In genomic region chr4:106371166-106371565, GRCh38 we compare ENCODE assay signal across 33 cellular contexts. TPM values are rescaled to one million over a fixed set of nuclear protein-coding genes. Genes with fewer than 3 reads are reported as not detected.
"Had no signal": no experiment of that assay in that cellular context is flagged by ENCODE, and none has a peak within 500 bp of the region (broad histone marks: within the 10 kb centered on the region; RNA-seq: fewer than 3 reads in every experiment).

No MANE protein-coding gene starts in this region.

- H3K4me3 Mint-ChIP-seq: activated CD4-positive, alpha-beta memory T cell treated with anti-CD3 and anti-CD28 coated beads, Interleukin-2, amount 10 ng/mL, durations not matched to agents 7 days and 5 days; activated CD4-positive, alpha-beta T cell treated with anti-CD3 and anti-CD28 coated beads, Interleukin-2, amount 10 ng/mL, durations not matched to agents 24 days and 14 days; activated naive CD4-positive, alpha-beta T cell treated with anti-CD3 and anti-CD28 coated beads, Interleukin-2, amount 50 U/mL, for 24 hours; activated naive CD8-positive, alpha-beta T cell treated with anti-CD3 and anti-CD28 coated beads, Interleukin-2, amount 50 U/mL, for 24 hours; activated T-cell treated with anti-CD3 and anti-CD28 coated beads, Interleukin-2, amount 50 U/mL, for 4 hours; activated T-helper 17 cell treated with anti-CD3 and anti-CD28 coated beads, Interleukin-2, amount 50 U/mL, for 72 hours; central memory CD8-positive, alpha-beta T cell; dendritic cell treated with granulocyte-macrophage colony-stimulating factor and Interleukin-4, amounts not matched to agents 40 ng/mL and 50 ng/mL, for 4 days; mesothelial cell of epicardium; natural killer cell; neural progenitor cell; T-helper 1 cell treated with Interleukin-12 subunit alpha and Interleukin-12 subunit beta and Interleukin-4 antibody, amounts not matched to agents 30 μg/mL and 1 μg/mL, for 36 hours had no signal

- H3K9me3 Mint-ChIP-seq: activated CD4-positive, alpha-beta memory T cell treated with anti-CD3 and anti-CD28 coated beads, Interleukin-2, amount 10 ng/mL, durations not matched to agents 7 days and 5 days; activated CD4-positive, alpha-beta T cell treated with anti-CD3 and anti-CD28 coated beads, Interleukin-2, amount 10 ng/mL, durations not matched to agents 24 days and 14 days; activated naive CD4-positive, alpha-beta T cell treated with anti-CD3 and anti-CD28 coated beads, Interleukin-2, amount 50 U/mL, for 24 hours; activated naive CD8-positive, alpha-beta T cell treated with anti-CD3 and anti-CD28 coated beads, Interleukin-2, amount 50 U/mL, for 24 hours; activated T-cell treated with anti-CD3 and anti-CD28 coated beads, Interleukin-2, amount 50 U/mL, for 4 hours; activated T-helper 17 cell treated with anti-CD3 and anti-CD28 coated beads, Interleukin-2, amount 50 U/mL, for 72 hours; central memory CD8-positive, alpha-beta T cell; dendritic cell treated with granulocyte-macrophage colony-stimulating factor and Interleukin-4, amounts not matched to agents 40 ng/mL and 50 ng/mL, for 4 days; mesothelial cell of epicardium; natural killer cell; neural progenitor cell; T-helper 1 cell treated with Interleukin-12 subunit alpha and Interleukin-12 subunit beta and Interleukin-4 antibody, amounts not matched to agents 30 μg/mL and 1 μg/mL, for 36 hours had no signal

- H3K4me1 Mint-ChIP-seq: activated CD4-positive, alpha-beta memory T cell treated with anti-CD3 and anti-CD28 coated beads, Interleukin-2, amount 10 ng/mL, durations not matched to agents 7 days and 5 days; activated CD4-positive, alpha-beta T cell treated with anti-CD3 and anti-CD28 coated beads, Interleukin-2, amount 10 ng/mL, durations not matched to agents 24 days and 14 days; activated naive CD4-positive, alpha-beta T cell treated with anti-CD3 and anti-CD28 coated beads, Interleukin-2, amount 50 U/mL, for 24 hours; activated T-helper 17 cell treated with anti-CD3 and anti-CD28 coated beads, Interleukin-2, amount 50 U/mL, for 72 hours; central memory CD8-positive, alpha-beta T cell; natural killer cell; neural progenitor cell had no signal

- ATAC-seq: activated naive CD8-positive, alpha-beta T cell treated with anti-CD3 and anti-CD28 coated beads, Interleukin-2, amount 50 U/mL, for 24 hours; activated T-cell treated with anti-CD3 and anti-CD28 coated beads, Interleukin-2, amount 50 U/mL, for 4 hours; activated T-helper 17 cell treated with anti-CD3 and anti-CD28 coated beads, Interleukin-2, amount 50 U/mL, for 72 hours; gastroesophageal sphincter; left ventricle myocardium superior; natural killer cell had no signal

- H3K9ac ChIP-seq: neural progenitor cell, parathyroid adenoma had no signal

- H3K36me3 Mint-ChIP-seq: activated naive CD4-positive, alpha-beta T cell treated with anti-CD3 and anti-CD28 coated beads, Interleukin-2, amount 50 U/mL, for 24 hours; mesothelial cell of epicardium; natural killer cell; neural progenitor cell had no signal

- H3K27me3 ChIP-seq: hepatocyte, neural progenitor cell, right atrium auricular region, tibial artery had no signal

- H3K9me3 ChIP-seq: esophagus squamous epithelium, gastroesophageal sphincter, right atrium auricular region, spleen, suprapubic skin, tibial artery had no signal

- H3K4me3 ChIP-seq: esophagus squamous epithelium, gastroesophageal sphincter, hepatocyte, neural progenitor cell, right atrium auricular region, spleen, suprapubic skin, tibial artery had no signal

- H3K27ac Mint-ChIP-seq: activated CD4-positive, alpha-beta memory T cell treated with anti-CD3 and anti-CD28 coated beads, Interleukin-2, amount 10 ng/mL, durations not matched to agents 7 days and 5 days; activated CD4-positive, alpha-beta T cell treated with anti-CD3 and anti-CD28 coated beads, Interleukin-2, amount 10 ng/mL, durations not matched to agents 24 days and 14 days; activated naive CD4-positive, alpha-beta T cell treated with anti-CD3 and anti-CD28 coated beads, Interleukin-2, amount 50 U/mL, for 24 hours; activated naive CD8-positive, alpha-beta T cell treated with anti-CD3 and anti-CD28 coated beads, Interleukin-2, amount 50 U/mL, for 24 hours; activated T-helper 17 cell treated with anti-CD3 and anti-CD28 coated beads, Interleukin-2, amount 50 U/mL, for 72 hours; dendritic cell treated with granulocyte-macrophage colony-stimulating factor and Interleukin-4, amounts not matched to agents 40 ng/mL and 50 ng/mL, for 4 days; natural killer cell; neural progenitor cell; T-helper 1 cell treated with Interleukin-12 subunit alpha and Interleukin-12 subunit beta and Interleukin-4 antibody, amounts not matched to agents 30 μg/mL and 1 μg/mL, for 36 hours had no signal

- H3K79me2 ChIP-seq: hepatocyte, parathyroid adenoma had no signal

- H3K27ac ChIP-seq: esophagus squamous epithelium, gastroesophageal sphincter, hepatocyte, neural progenitor cell, parathyroid adenoma, right atrium auricular region, spleen, suprapubic skin, tibial artery had no signal

- DNase-seq: activated CD4-positive, alpha-beta memory T cell treated with anti-CD3 and anti-CD28 coated beads, Interleukin-2, amount 10 ng/mL, durations not matched to agents 7 days and 5 days; activated CD4-positive, alpha-beta T cell treated with anti-CD3 and anti-CD28 coated beads, Interleukin-2, amount 10 ng/mL, durations not matched to agents 24 days and 14 days; activated CD4-positive, CD25-positive, alpha-beta regulatory T cell treated with anti-CD3 and anti-CD28 coated beads, Interleukin-2, amount 50 U/mL, for 72 hours; activated CD8-positive, alpha-beta memory T cell treated with anti-CD3 and anti-CD28 coated beads, Interleukin-2, amount 50 U/mL, for 48 hours; activated gamma-delta T cell treated with Interleukin-2 at 50 U/mL for 16 hours; activated naive CD8-positive, alpha-beta T cell treated with anti-CD3 and anti-CD28 coated beads, Interleukin-2, amount 50 U/mL, for 24 hours; activated T-cell treated with anti-CD3 and anti-CD28 coated beads, Interleukin-2, amount 50 U/mL, for 4 hours; esophagus squamous epithelium; islet precursor cell; left ventricle myocardium superior; natural killer cell; occipital lobe; spleen; stimulated activated naive CD4-positive, alpha-beta T cell; T-helper 9 cell; tibial artery had no signal

- H3K36me3 ChIP-seq: esophagus squamous epithelium, gastroesophageal sphincter, neural progenitor cell, right atrium auricular region, spleen, suprapubic skin, tibial artery had no signal

- H3K4me2 ChIP-seq: hepatocyte, neural progenitor cell had no signal

- H2AFZ ChIP-seq: hepatocyte, neural progenitor cell, parathyroid adenoma had no signal

- H3K4me1 ChIP-seq: esophagus squamous epithelium, neural progenitor cell, parathyroid adenoma, right atrium auricular region, spleen, suprapubic skin had no signal

- FAIRE-seq: bronchial epithelial cell had no signal

RNA-seq across cellular contexts. Expression of gene GIMD1, which starts 2.6 kb away (rescaled TPM):
- total RNA-seq: activated CD4-positive, alpha-beta memory T cell treated with anti-CD3 and anti-CD28 coated beads, Interleukin-2, amount 10 ng/mL, durations not matched to agents 7 days and 5 days; activated CD4-positive, alpha-beta T cell treated with anti-CD3 and anti-CD28 coated beads, Interleukin-2, amount 10 ng/mL, durations not matched to agents 24 days and 14 days; activated T-cell treated with anti-CD3 and anti-CD28 coated beads, Interleukin-2, amount 50 U/mL, for 4 hours; activated T-helper 17 cell treated with anti-CD3 and anti-CD28 coated beads, Interleukin-2, amount 50 U/mL, for 72 hours; bronchial epithelial cell; esophagus squamous epithelium; fibroblast of villous mesenchyme; gastroesophageal sphincter; hepatocyte; left ventricle myocardium superior; lung microvascular endothelial cell; mesothelial cell of epicardium; natural killer cell; occipital lobe; pulmonary artery endothelial cell; right atrium auricular region; spleen; suprapubic skin; urinary bladder had no signal
- polyA plus RNA-seq: hepatocyte, spleen, urinary bladder had no signal
